ENCODE assay signal across 8 cellular contexts in genomic region chr19:7919681-7920519, GRCh38. TPM values are rescaled to one million over a fixed set of nuclear protein-coding genes. Genes with fewer than 3 reads are reported as not detected.
DNase-seq lines count a peak whose midpoint lies in the region; ATAC-seq and TF ChIP-seq lines count a peak whose summit lies in the region.

Gene SNAPC2 (plus strand): TSS chr19:7920338. CDS start chr19:7920367, 29 bp downstream.

- no peaks in the 10 kb centered on the region for H3K36me3 ChIP-seq in kidney epithelial cell (ENCODE audit: control insufficient read depth, insufficient read depth, low read length)

- TF ChIP-seq CTCF in kidney epithelial cell (IDR thresholded peaks at IDR 0.05; ENCODE audit: insufficient read depth, low read length, poor library complexity, severe bottlenecking), result no peak

- peaks cover 30% of the 10 kb centered on the region for H3K27me3 ChIP-seq in kidney epithelial cell (ENCODE audit: control insufficient read depth, insufficient read depth, low read length)

- peak within 1 kb of the TSS; percentile 81 for H3K4me3 ChIP-seq in kidney epithelial cell (ENCODE audit: low read depth, low read length)

- ATAC-seq in HG03342 (IDR thresholded peaks at IDR 0.05; ENCODE audit: unreplicated experiment), result peak; percentile 57

- in situ Hi-C loops in GM18951 (cut with MboI; ENCODE audit: low sequenced_read_pairs, unreplicated experiment), result no loop called here

- TF ChIP-seq POLR2A in GM18951 (IDR thresholded peaks at IDR 0.05; ENCODE audit: extremely low read depth, insufficient read depth, insufficient read length), result peak; percentile 73

- DNase-seq in AG08396 (ENCODE audit: low spot score) (peak; percentile 93), NCI-H446 treated with DMSO at 0.1 percent for 48 hours (lab: John Stamatoyannopoulos, UW) (peak; percentile 90), cerebellar cortex (ENCODE audit: low spot score) (peak; percentile 88), kidney epithelial cell (ENCODE audit: low read depth) (peak; percentile 66)
- peak; percentile 97 for DNase-seq in activated CD4-positive, CD25-positive, alpha-beta regulatory T cell treated with anti-CD3 and anti-CD28 coated beads, Interleukin-2, amount 50 U/mL, for 72 hours
- peak; percentile 98 for DNase-seq in stimulated activated CD4-positive, alpha-beta T cell treated with anti-CD3 and anti-CD28 coated beads, Interleukin-15, amount 100 ng/mL, for 24 hours

RNA-seq across cellular contexts. Expression of gene SNAPC2, which starts in this region (rescaled TPM):
- 32.0 and 33.3 TPM in 2 replicates for total RNA-seq in kidney epithelial cell

Comparison
In these comparisons a context has a peak if more than half of its experiments do, and no peak if none do; other contexts are left out.
1. Peak in every context shown above with its lines: DNase-seq, ATAC-seq and H3K4me3 ChIP-seq.